Comparison of ENCODE assay signal across 10 cellular contexts in the genomic region with DNA sequence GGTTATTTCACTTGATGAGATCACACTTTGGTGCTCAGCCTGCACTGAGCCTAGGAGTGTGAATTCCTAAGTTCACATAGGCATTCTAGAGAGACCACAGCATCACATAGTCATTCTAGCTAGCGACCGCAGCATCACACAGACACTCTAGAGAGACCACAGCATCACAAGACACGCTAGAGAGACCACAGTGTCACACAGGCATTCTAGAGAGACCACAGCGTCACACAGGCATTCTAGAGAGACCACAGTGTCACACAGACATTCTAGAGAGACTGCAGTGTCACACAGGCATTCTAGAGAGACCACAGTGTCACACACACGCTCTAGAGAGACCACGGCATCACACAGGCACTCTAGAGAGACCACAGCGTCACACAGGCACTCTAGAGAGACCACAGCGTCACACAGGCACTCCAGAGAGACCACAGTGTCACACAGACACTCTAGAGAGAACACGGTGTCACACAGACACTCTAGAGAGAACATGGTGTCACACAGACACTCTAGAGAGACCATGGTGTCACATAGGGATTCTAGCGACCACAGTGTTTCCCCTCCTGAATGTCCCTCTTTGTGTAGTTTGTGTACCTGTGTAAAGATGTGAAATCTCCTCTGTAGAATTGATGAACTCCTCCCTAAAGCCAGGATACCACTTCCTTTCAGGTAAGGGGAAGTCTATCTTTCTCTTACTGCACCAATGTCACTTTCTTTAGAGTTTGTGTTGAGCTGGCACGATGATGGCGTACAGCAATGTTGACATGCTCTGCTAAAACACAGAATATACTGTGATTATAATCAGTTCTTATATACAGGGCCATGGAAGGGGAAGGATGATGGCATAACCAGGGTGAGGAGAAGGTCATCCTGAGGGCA.
A peak's percentile ranks its signal among the peaks of the same experiment; 100 is the strongest.
DNase-seq lines count a peak whose midpoint lies in the region; ATAC-seq and TF ChIP-seq lines count a peak whose summit lies in the region.
"Had no signal": no experiment of that assay in that cellular context is flagged by ENCODE, and none has a peak within 500 bp of the region (broad histone marks: within the 10 kb centered on the region; RNA-seq: fewer than 3 reads in every experiment).

No MANE protein-coding gene starts in this region.

- CTCF ChIA-PET in activated CD4-positive, alpha-beta memory T cell treated with anti-CD3 and anti-CD28 coated beads for 36 hours (lab: Charles Lee): no interaction called here

- peaks cover 16% of the 10 kb centered on the region for H3K4me1 Mint-ChIP-seq in activated CD4-positive, alpha-beta memory T cell treated with anti-CD3 and anti-CD28 coated beads for 36 hours (ENCODE audit: low read depth)
- H3K4me1 Mint-ChIP-seq in immature natural killer cell: peaks cover 45 to 51% of the 10 kb centered on the region in 2 donors

- no peak overlapping the region for H3K27ac ChIP-seq in psoas muscle
- H3K27ac ChIP-seq: C4-2B had no signal

- no peak for TF ChIP-seq CTCF in psoas muscle (IDR thresholded peaks at IDR 0.05)

- no peaks in the 10 kb centered on the region for H3K27me3 ChIP-seq in psoas muscle (ENCODE audit: insufficient read depth in 3 of 3, low read length in 2 of 3)

- WGBS in psoas muscle, 3 donors: 90 to 95% (median 91%) methylated on average over 12 of the region's 12 CpGs

- peak overlapping the region; percentile 29 for H3K27ac Mint-ChIP-seq in activated CD4-positive, alpha-beta memory T cell treated with anti-CD3 and anti-CD28 coated beads for 36 hours
- H3K27ac Mint-ChIP-seq in immature natural killer cell: peak overlapping the region; percentile 88 to 96 (median 92)
- H3K27ac Mint-ChIP-seq: activated naive CD4-positive, alpha-beta T cell treated with anti-CD3 and anti-CD28 coated beads, Interleukin-2, amount 50 U/mL, for 24 hours had no signal

- H3K4me3 Mint-ChIP-seq in activated CD4-positive, alpha-beta memory T cell treated with anti-CD3 and anti-CD28 coated beads for 36 hours: no peak overlapping the region
- peak overlapping the region; percentile 8 to 66 (median 53) for H3K4me3 Mint-ChIP-seq in immature natural killer cell
- H3K4me3 Mint-ChIP-seq: activated naive CD4-positive, alpha-beta T cell treated with anti-CD3 and anti-CD28 coated beads, Interleukin-2, amount 50 U/mL, for 24 hours had no signal

- peaks cover 7% of the 10 kb centered on the region for H3K27me3 Mint-ChIP-seq in activated CD4-positive, alpha-beta memory T cell treated with anti-CD3 and anti-CD28 coated beads for 36 hours
- H3K27me3 Mint-ChIP-seq in immature natural killer cell (ENCODE audit: low read depth in 3 of 3): peaks cover 6 to 19% (median 17%) of the 10 kb centered on the region in 3 donors
- H3K27me3 Mint-ChIP-seq: activated naive CD4-positive, alpha-beta T cell treated with anti-CD3 and anti-CD28 coated beads, Interleukin-2, amount 50 U/mL, for 24 hours had no signal

- ATAC-seq in HG03139 (IDR thresholded peaks at IDR 0.05; ENCODE audit: unreplicated experiment) (no peak), psoas muscle (no peak), GM18861 (IDR thresholded peaks at IDR 0.05; ENCODE audit: unreplicated experiment) (no peak), left lobe of liver (no peak)

- H3K4me3 ChIP-seq in psoas muscle: no peak overlapping the region

- peak; percentile 24 for DNase-seq in stimulated activated CD4-positive, alpha-beta T cell treated with anti-CD3 and anti-CD28 coated beads, Interleukin-4, amount 100 ng/mL, for 24 hours
- DNase-seq in stimulated activated CD4-positive, alpha-beta T cell treated with anti-CD3 and anti-CD28 coated beads, Interleukin-12 subunit alpha, Interleukin-12 subunit beta, amount 100 ng/mL, for 4 hours: no peak
- DNase-seq in activated CD4-positive, alpha-beta memory T cell treated with anti-CD3 and anti-CD28 coated beads for 36 hours: peak; percentile 60
- peak; percentile 67 to 75 (median 72) for DNase-seq in immature natural killer cell
- no peak for DNase-seq in psoas muscle
- no peak for DNase-seq in left lobe of liver (ENCODE audit: low spot score)

- no peaks in the 10 kb centered on the region for H3K36me3 ChIP-seq in psoas muscle (ENCODE audit: insufficient read depth in 1 of 2, low read depth in 1 of 2)

- peaks cover 4% of the 10 kb centered on the region for H3K36me3 Mint-ChIP-seq in activated CD4-positive, alpha-beta memory T cell treated with anti-CD3 and anti-CD28 coated beads for 36 hours
- peaks cover 5 to 6% (median 6%) of the 10 kb centered on the region in 3 donors for H3K36me3 Mint-ChIP-seq in immature natural killer cell
- H3K36me3 Mint-ChIP-seq: activated naive CD4-positive, alpha-beta T cell treated with anti-CD3 and anti-CD28 coated beads, Interleukin-2, amount 50 U/mL, for 24 hours had no signal

- no peaks in the 10 kb centered on the region for H3K9me3 ChIP-seq in psoas muscle

- POLR2A ChIA-PET in activated CD4-positive, alpha-beta memory T cell treated with anti-CD3 and anti-CD28 coated beads for 36 hours (lab: Charles Lee): no interaction called here

- H3K9me3 Mint-ChIP-seq in activated CD4-positive, alpha-beta memory T cell treated with anti-CD3 and anti-CD28 coated beads for 36 hours: no peaks in the 10 kb centered on the region
- peaks cover 0 to 18% (median 14%) of the 10 kb centered on the region in 6 donors for H3K9me3 Mint-ChIP-seq in immature natural killer cell
- H3K9me3 Mint-ChIP-seq: activated naive CD4-positive, alpha-beta T cell treated with anti-CD3 and anti-CD28 coated beads, Interleukin-2, amount 50 U/mL, for 24 hours had no signal

- peaks cover 5% of the 10 kb centered on the region for H3K4me1 ChIP-seq in psoas muscle

- intact Hi-C loops in activated CD4-positive, alpha-beta memory T cell treated with anti-CD3 and anti-CD28 coated beads for 36 hours (cut with micrococcal nuclease): no loop called here
- intact Hi-C loops in psoas muscle (cut with DNase I): no loop called here

Comparison
In these comparisons a context has a peak if more than half of its experiments do, and no peak if none do; other contexts are left out.
1. DNase-seq: peak in stimulated activated CD4-positive, alpha-beta T cell treated with anti-CD3 and anti-CD28 coated beads, Interleukin-4, amount 100 ng/mL, for 24 hours (single experiment), activated CD4-positive, alpha-beta memory T cell treated with anti-CD3 and anti-CD28 coated beads for 36 hours (single experiment) and immature natural killer cell (3 of 3); none in stimulated activated CD4-positive, alpha-beta T cell treated with anti-CD3 and anti-CD28 coated beads, Interleukin-12 subunit alpha, Interleukin-12 subunit beta, amount 100 ng/mL, for 4 hours (single experiment), psoas muscle (0 of 2) and left lobe of liver (single experiment).